8 cellular contexts compared by ENCODE assay signal in genomic region chrX:41350150-41350975, GRCh38. TPM values are rescaled to one million over a fixed set of nuclear protein-coding genes. Genes with fewer than 3 reads are reported as not detected.
DNase-seq lines count a peak whose midpoint lies in the region; ATAC-seq, FAIRE-seq and TF ChIP-seq lines count a peak whose summit lies in the region.
"Had no signal": no experiment of that assay in that cellular context is flagged by ENCODE, and none has a peak within 500 bp of the region (broad histone marks: within the 10 kb centered on the region; RNA-seq: fewer than 3 reads in every experiment).

No MANE protein-coding gene starts in this region.

- DNase-seq in CD8-positive, alpha-beta T cell: peak in 1 of 7 experiments; percentile 37
- no peak for DNase-seq in GM18507 (ENCODE audit: extremely low spot score, insufficient read length, low read depth)
- DNase-seq in activated T-helper 2 cell treated with anti-CD3 and anti-CD28 coated beads, Interferon-gamma antibody, Interleukin-2, Interleukin-4, amounts not matched to agents 10 μg/mL and 5 μg/mL and 100 μg/mL, durations not matched to agents 14 hours and 24 hours and 36 hours (ENCODE audit: low spot score): no peak
- no peak for DNase-seq in left lung
- no peak for DNase-seq in MCF 10A (ENCODE audit: unreplicated experiment)
- no peak for DNase-seq in AML-193 (lab: John Stamatoyannopoulos, UW)

- H3K27me3 ChIP-seq in CD8-positive, alpha-beta T cell (ENCODE audit: insufficient read depth, low read length): no peaks in the 10 kb centered on the region
- no peaks in the 10 kb centered on the region for H3K27me3 ChIP-seq in left lung

- H3K36me3 Mint-ChIP-seq in CD8-positive, alpha-beta T cell: peaks cover 51% of the 10 kb centered on the region
- peaks cover 54% of the 10 kb centered on the region for H3K36me3 Mint-ChIP-seq in activated T-helper 2 cell treated with anti-CD3 and anti-CD28 coated beads, Interferon-gamma antibody, Interleukin-2, Interleukin-4, amounts not matched to agents 10 μg/mL and 5 μg/mL and 100 μg/mL, durations not matched to agents 14 hours and 24 hours and 36 hours (ENCODE audit: low read depth)
- peaks cover 65% of the 10 kb centered on the region for H3K36me3 Mint-ChIP-seq in MCF 10A (ENCODE audit: insufficient read depth, unreplicated experiment)

- no TSS peak for BruUV-seq in MCF 10A (replicated peaks; lab: Mats Ljungman, UMichigan)

- TF ChIP-seq CTCF in CD8-positive, alpha-beta T cell (IDR thresholded peaks at IDR 0.05): no peak
- TF ChIP-seq CTCF in left lung (IDR thresholded peaks at IDR 0.05): no peak
- no peak for TF ChIP-seq CTCF in MCF 10A (IDR thresholded peaks at IDR 0.05; ENCODE audit: unreplicated experiment)

- H3K4me3 Mint-ChIP-seq in CD8-positive, alpha-beta T cell: no peak overlapping the region
- no peak overlapping the region for H3K4me3 Mint-ChIP-seq in activated T-helper 2 cell treated with anti-CD3 and anti-CD28 coated beads, Interferon-gamma antibody, Interleukin-2, Interleukin-4, amounts not matched to agents 10 μg/mL and 5 μg/mL and 100 μg/mL, durations not matched to agents 14 hours and 24 hours and 36 hours (ENCODE audit: low read depth)
- no peak overlapping the region for H3K4me3 Mint-ChIP-seq in MCF 10A (ENCODE audit: unreplicated experiment)
- H3K4me3 Mint-ChIP-seq: dendritic cell treated with granulocyte-macrophage colony-stimulating factor and Interleukin-4, amounts not matched to agents 40 ng/mL and 50 ng/mL, for 4 days had no signal

- intact Hi-C loops in CD8-positive, alpha-beta T cell (cut with DNase I, micrococcal nuclease): no loop called here
- intact Hi-C loops in activated T-helper 2 cell treated with anti-CD3 and anti-CD28 coated beads, Interferon-gamma antibody, Interleukin-2, Interleukin-4, amounts not matched to agents 10 μg/mL and 5 μg/mL and 100 μg/mL, durations not matched to agents 14 hours and 24 hours and 36 hours (cut with micrococcal nuclease): loop anchor here (2.0 to 5.0 kb wide), 2 partner anchors 18 to 73 kb away; no protein-coding TSS in a partner anchor
- intact Hi-C loops in left lung (cut with DNase I): no loop called here
- intact Hi-C loops in MCF 10A (cut with micrococcal nuclease): no loop called here

- H3K4me1 Mint-ChIP-seq in CD8-positive, alpha-beta T cell (ENCODE audit: low read depth): peaks cover 20% of the 10 kb centered on the region
- peaks cover 25% of the 10 kb centered on the region for H3K4me1 Mint-ChIP-seq in activated T-helper 2 cell treated with anti-CD3 and anti-CD28 coated beads, Interferon-gamma antibody, Interleukin-2, Interleukin-4, amounts not matched to agents 10 μg/mL and 5 μg/mL and 100 μg/mL, durations not matched to agents 14 hours and 24 hours and 36 hours (ENCODE audit: low read depth)
- H3K4me1 Mint-ChIP-seq in MCF 10A (ENCODE audit: insufficient read depth, unreplicated experiment): peaks cover 25% of the 10 kb centered on the region

- H3K36me3 ChIP-seq in CD8-positive, alpha-beta T cell (ENCODE audit: insufficient read depth, low read length): peaks cover 34% of the 10 kb centered on the region
- peaks cover 2 to 54% of the 10 kb centered on the region in 2 donors for H3K36me3 ChIP-seq in left lung

- peak; percentile 59 for FAIRE-seq in GM18507 (lab: Jason Lieb, UNC)

- H3K27me3 Mint-ChIP-seq in CD8-positive, alpha-beta T cell (ENCODE audit: low read depth): no peaks in the 10 kb centered on the region
- no peaks in the 10 kb centered on the region for H3K27me3 Mint-ChIP-seq in activated T-helper 2 cell treated with anti-CD3 and anti-CD28 coated beads, Interferon-gamma antibody, Interleukin-2, Interleukin-4, amounts not matched to agents 10 μg/mL and 5 μg/mL and 100 μg/mL, durations not matched to agents 14 hours and 24 hours and 36 hours (ENCODE audit: low read depth)
- H3K27me3 Mint-ChIP-seq in MCF 10A (ENCODE audit: insufficient read depth, unreplicated experiment): no peaks in the 10 kb centered on the region
- H3K27me3 Mint-ChIP-seq: dendritic cell treated with granulocyte-macrophage colony-stimulating factor and Interleukin-4, amounts not matched to agents 40 ng/mL and 50 ng/mL, for 4 days had no signal

- no peak overlapping the region for H3K4me3 ChIP-seq in CD8-positive, alpha-beta T cell (ENCODE audit: low read depth, low read length)
- H3K4me3 ChIP-seq in left lung: no peak overlapping the region

- CTCF ChIA-PET in CD8-positive, alpha-beta T cell (lab: Charles Lee): no interaction called here
- CTCF ChIA-PET in MCF 10A (lab: Yijun Ruan, JAX): no interaction called here

- POLR2A ChIA-PET in CD8-positive, alpha-beta T cell (lab: Charles Lee): interaction anchor here (1.5 kb wide), 1 partner anchor 15 kb away, joined by 4 read pairs; no protein-coding TSS in a partner anchor
- POLR2A ChIA-PET in MCF 10A (lab: Yijun Ruan, JAX): interaction anchor here (0.7 to 1.5 kb wide), 6 partner anchors 9 to 70 kb away, joined by 3 to 6 read pairs (median 4); partner anchors contain the start of gene DDX3X

- no peaks in the 10 kb centered on the region for H3K9me3 Mint-ChIP-seq in CD8-positive, alpha-beta T cell
- no peaks in the 10 kb centered on the region for H3K9me3 Mint-ChIP-seq in activated T-helper 2 cell treated with anti-CD3 and anti-CD28 coated beads, Interferon-gamma antibody, Interleukin-2, Interleukin-4, amounts not matched to agents 10 μg/mL and 5 μg/mL and 100 μg/mL, durations not matched to agents 14 hours and 24 hours and 36 hours
- H3K9me3 Mint-ChIP-seq in MCF 10A (ENCODE audit: unreplicated experiment): no peaks in the 10 kb centered on the region
- H3K9me3 Mint-ChIP-seq: dendritic cell treated with granulocyte-macrophage colony-stimulating factor and Interleukin-4, amounts not matched to agents 40 ng/mL and 50 ng/mL, for 4 days had no signal

- ATAC-seq in CD8-positive, alpha-beta T cell: peak; percentile 37
- peak; percentile 10 for ATAC-seq in left lung
- no peak for ATAC-seq in GM21381 (IDR thresholded peaks at IDR 0.05; ENCODE audit: unreplicated experiment)

- peaks cover 6% of the 10 kb centered on the region for H3K4me1 ChIP-seq in CD8-positive, alpha-beta T cell (ENCODE audit: insufficient read depth, low read length)
- no peaks in the 10 kb centered on the region for H3K4me1 ChIP-seq in left lung

- no peak overlapping the region for H3K27ac ChIP-seq in CD8-positive, alpha-beta T cell (ENCODE audit: low read depth, low read length)
- no peak overlapping the region for H3K27ac ChIP-seq in left lung

- no peaks in the 10 kb centered on the region for H3K9me3 ChIP-seq in CD8-positive, alpha-beta T cell (ENCODE audit: low read length)
- H3K9me3 ChIP-seq in left lung: no peaks in the 10 kb centered on the region

- H3K27ac Mint-ChIP-seq in CD8-positive, alpha-beta T cell: peak overlapping the region; percentile 52
- H3K27ac Mint-ChIP-seq in activated T-helper 2 cell treated with anti-CD3 and anti-CD28 coated beads, Interferon-gamma antibody, Interleukin-2, Interleukin-4, amounts not matched to agents 10 μg/mL and 5 μg/mL and 100 μg/mL, durations not matched to agents 14 hours and 24 hours and 36 hours: peak overlapping the region; percentile 17
- H3K27ac Mint-ChIP-seq in MCF 10A (ENCODE audit: low read depth, unreplicated experiment): no peak overlapping the region
- H3K27ac Mint-ChIP-seq: dendritic cell treated with granulocyte-macrophage colony-stimulating factor and Interleukin-4, amounts not matched to agents 40 ng/mL and 50 ng/mL, for 4 days had no signal

RNA-seq across cellular contexts. Expression of gene DDX3X, which starts 16.4 kb away (rescaled TPM):
- total RNA-seq in CD8-positive, alpha-beta T cell: 100 to 1,000 TPM; 643 to 648 TPM
- 250 and 251 TPM in 2 replicates for total RNA-seq in activated T-helper 2 cell treated with anti-CD3 and anti-CD28 coated beads, Interferon-gamma antibody, Interleukin-2, Interleukin-4, amounts not matched to agents 10 μg/mL and 5 μg/mL and 100 μg/mL, durations not matched to agents 14 hours and 24 hours and 36 hours
- 100 to 1,000 TPM; 252 to 268 TPM for total RNA-seq in left lung
- 290 and 297 TPM in 2 replicates for total RNA-seq in MCF 10A (2022)
